ENCODE assay signal across 1 cellular context in genomic region chr9:99576002-99576401, GRCh38.
TF ChIP-seq lines count a peak whose summit lies in the region.

No MANE protein-coding gene starts in this region.

TF ChIP-seq in H1, 55 proteins besides CTCF, POLR2A, EP300 and RAD21 (continued from another document):
- TF ChIP-seq SIN3A (conservative IDR thresholded peaks at IDR 0.05 in 1 of 2, IDR thresholded peaks at IDR 0.05 in 1 of 2; ENCODE audit: low read depth in 1 of 2, low read length in 2 of 2), result no peak
- no peak for TF ChIP-seq KDM1A (IDR thresholded peaks at IDR 0.05; ENCODE audit: borderline replicate concordance, low read length)
- no peak for TF ChIP-seq SRF (IDR thresholded peaks at IDR 0.05; ENCODE audit: low read depth, low read length)
- TF ChIP-seq CBX8 (IDR thresholded peaks at IDR 0.05; ENCODE audit: borderline replicate concordance, low read depth, low read length), result no peak
- TF ChIP-seq GABPA (IDR thresholded peaks at IDR 0.05; ENCODE audit: borderline replicate concordance, insufficient read depth, low read length), result no peak
